Comparison of ENCODE assay signal across 1 cellular context in the genomic region with DNA sequence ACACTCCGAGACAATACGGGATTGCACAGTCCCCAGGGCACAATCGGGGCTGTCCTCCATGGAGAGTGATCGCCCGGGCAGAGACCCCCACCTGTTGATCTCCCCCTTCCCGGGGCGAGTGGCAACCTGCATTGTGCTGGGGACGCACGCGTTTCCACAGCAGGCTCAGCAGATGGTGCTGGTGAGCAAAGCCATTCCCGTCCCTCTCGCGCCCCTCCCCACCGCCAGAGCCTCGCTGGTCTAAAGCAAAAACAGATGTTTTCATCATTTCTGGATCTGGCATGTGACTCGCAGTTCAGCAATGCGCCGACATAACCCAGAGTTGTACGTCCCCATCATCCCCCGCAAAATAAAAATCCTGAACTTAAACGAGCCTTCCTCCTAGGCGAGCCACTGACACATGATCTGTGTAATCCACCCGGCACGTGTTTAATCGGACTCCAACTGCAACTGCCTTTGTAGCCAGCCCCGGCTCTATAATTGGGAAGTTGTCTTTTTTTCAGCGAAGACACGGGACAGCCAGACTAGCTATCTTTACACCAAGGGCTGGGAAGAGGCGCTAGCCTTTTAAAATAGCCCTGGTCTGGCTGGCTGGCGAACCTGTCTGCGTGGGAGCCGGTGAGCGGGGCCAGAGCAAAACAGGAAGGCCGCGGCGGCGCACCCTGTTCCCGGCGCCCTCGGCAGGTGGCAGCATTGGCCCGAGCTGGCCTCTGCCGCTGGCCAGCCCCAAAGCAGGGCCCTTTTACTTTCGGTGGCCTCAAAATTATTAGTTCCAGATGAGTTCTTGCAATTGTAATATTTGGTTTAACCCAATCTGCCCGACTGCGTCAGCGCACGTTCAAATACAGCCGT.
TF ChIP-seq lines count a peak whose summit lies in the region.

No MANE protein-coding gene starts in this region.

TF ChIP-seq in HepG2, 621 proteins besides CTCF, POLR2A, EP300 and RAD21 (continued from another document and continues in another):
- TF ChIP-seq ATF6 (CRISPR knock-in tag; conservative IDR thresholded peaks at IDR 0.05): no peak
- TF ChIP-seq EED (CRISPR knock-in tag; IDR thresholded peaks at IDR 0.05): peak; percentile 70; the same call in 1 of the 2 replicates
- TF ChIP-seq ZNF572 (CRISPR knock-in tag; IDR thresholded peaks at IDR 0.05): no peak
- no peak for TF ChIP-seq GTF3A (CRISPR knock-in tag; conservative IDR thresholded peaks at IDR 0.05)
- TF ChIP-seq GATA4 (IDR thresholded peaks at IDR 0.05; ENCODE audit: borderline replicate concordance, low read depth): no peak
- no peak for TF ChIP-seq ZNF629 (CRISPR knock-in tag; conservative IDR thresholded peaks at IDR 0.05)
- 0 out of 2 replicates have a peak, but pooled peaks have one; percentile 23 for TF ChIP-seq ZNF777 (CRISPR knock-in tag; IDR thresholded peaks at IDR 0.05)
- TF ChIP-seq ZFP36L2 (CRISPR knock-in tag; IDR thresholded peaks at IDR 0.05): no peak
- TF ChIP-seq ZNF547 (CRISPR knock-in tag; IDR thresholded peaks at IDR 0.05): no peak
- no peak; the same call in 1 of the 2 replicates for TF ChIP-seq ZNF558 (CRISPR knock-in tag; IDR thresholded peaks at IDR 0.05; ENCODE audit: borderline replicate concordance)
- TF ChIP-seq ZNF142 (CRISPR knock-in tag; IDR thresholded peaks at IDR 0.05): no peak
- no peak for TF ChIP-seq DNMT3B (CRISPR knock-in tag; conservative IDR thresholded peaks at IDR 0.05)
- TF ChIP-seq, protein P1, sequence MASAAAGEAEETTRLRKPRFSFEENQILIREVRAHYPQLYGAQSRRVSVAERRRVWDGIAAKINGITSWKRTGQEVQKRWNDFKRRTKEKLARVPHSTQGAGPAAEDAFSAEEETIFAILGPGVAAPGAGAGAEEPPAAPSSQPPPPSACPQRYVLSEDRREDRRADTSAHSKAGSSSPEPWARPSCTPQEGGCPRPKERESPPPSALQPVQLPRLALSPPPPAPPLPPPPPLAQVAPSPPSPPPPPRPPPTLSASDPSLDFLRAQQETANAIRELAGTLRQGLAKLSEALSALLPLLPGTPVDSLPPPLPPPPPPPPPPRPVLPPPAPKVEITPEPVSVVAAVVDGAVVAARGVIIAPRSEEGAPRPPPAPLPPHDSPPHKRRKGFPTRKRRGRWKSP (CRISPR knock-in tag; IDR thresholded peaks at IDR 0.05): no peak
- TF ChIP-seq PCBP2 (optimal IDR thresholded peaks at IDR 0.05; ENCODE audit: low read depth, low read length, poor library complexity, severe bottlenecking): no peak
- no peak for TF ChIP-seq ZBTB10 (CRISPR knock-in tag; IDR thresholded peaks at IDR 0.05; ENCODE audit: borderline replicate concordance)
- TF ChIP-seq ZMYM2 (CRISPR knock-in tag; IDR thresholded peaks at IDR 0.05): no peak
- no peak for TF ChIP-seq ZNF607 (CRISPR knock-in tag; IDR thresholded peaks at IDR 0.05; ENCODE audit: borderline replicate concordance)
- no peak for TF ChIP-seq PAWR (CRISPR knock-in tag; IDR thresholded peaks at IDR 0.05; ENCODE audit: borderline replicate concordance)
- peak; percentile 60 for TF ChIP-seq ZFY (CRISPR knock-in tag; IDR thresholded peaks at IDR 0.05)
- TF ChIP-seq GLI4 (CRISPR knock-in tag; IDR thresholded peaks at IDR 0.05; ENCODE audit: borderline replicate concordance): no peak
- TF ChIP-seq ZNF317 (CRISPR knock-in tag; IDR thresholded peaks at IDR 0.05): peak; percentile 77
- TF ChIP-seq, protein P2, sequence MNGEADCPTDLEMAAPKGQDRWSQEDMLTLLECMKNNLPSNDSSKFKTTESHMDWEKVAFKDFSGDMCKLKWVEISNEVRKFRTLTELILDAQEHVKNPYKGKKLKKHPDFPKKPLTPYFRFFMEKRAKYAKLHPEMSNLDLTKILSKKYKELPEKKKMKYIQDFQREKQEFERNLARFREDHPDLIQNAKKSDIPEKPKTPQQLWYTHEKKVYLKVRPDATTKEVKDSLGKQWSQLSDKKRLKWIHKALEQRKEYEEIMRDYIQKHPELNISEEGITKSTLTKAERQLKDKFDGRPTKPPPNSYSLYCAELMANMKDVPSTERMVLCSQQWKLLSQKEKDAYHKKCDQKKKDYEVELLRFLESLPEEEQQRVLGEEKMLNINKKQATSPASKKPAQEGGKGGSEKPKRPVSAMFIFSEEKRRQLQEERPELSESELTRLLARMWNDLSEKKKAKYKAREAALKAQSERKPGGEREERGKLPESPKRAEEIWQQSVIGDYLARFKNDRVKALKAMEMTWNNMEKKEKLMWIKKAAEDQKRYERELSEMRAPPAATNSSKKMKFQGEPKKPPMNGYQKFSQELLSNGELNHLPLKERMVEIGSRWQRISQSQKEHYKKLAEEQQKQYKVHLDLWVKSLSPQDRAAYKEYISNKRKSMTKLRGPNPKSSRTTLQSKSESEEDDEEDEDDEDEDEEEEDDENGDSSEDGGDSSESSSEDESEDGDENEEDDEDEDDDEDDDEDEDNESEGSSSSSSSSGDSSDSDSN (CRISPR knock-in tag; IDR thresholded peaks at IDR 0.05): no peak
- no peak for TF ChIP-seq RBM22 (optimal IDR thresholded peaks at IDR 0.05; ENCODE audit: low read length)
- no peak for TF ChIP-seq TBP (CRISPR knock-in tag; IDR thresholded peaks at IDR 0.05)
- 0 out of 2 replicates have a peak, but pooled peaks have one; percentile 17 for TF ChIP-seq ZNF891 (CRISPR knock-in tag; IDR thresholded peaks at IDR 0.05)
- no peak for TF ChIP-seq BRCA1 (CRISPR knock-in tag; IDR thresholded peaks at IDR 0.05)
- TF ChIP-seq KAT7 (CRISPR knock-in tag; IDR thresholded peaks at IDR 0.05; ENCODE audit: borderline replicate concordance): no peak
- TF ChIP-seq ZNF709 (CRISPR knock-in tag; IDR thresholded peaks at IDR 0.05): peak; percentile 42
- TF ChIP-seq, protein P3, sequence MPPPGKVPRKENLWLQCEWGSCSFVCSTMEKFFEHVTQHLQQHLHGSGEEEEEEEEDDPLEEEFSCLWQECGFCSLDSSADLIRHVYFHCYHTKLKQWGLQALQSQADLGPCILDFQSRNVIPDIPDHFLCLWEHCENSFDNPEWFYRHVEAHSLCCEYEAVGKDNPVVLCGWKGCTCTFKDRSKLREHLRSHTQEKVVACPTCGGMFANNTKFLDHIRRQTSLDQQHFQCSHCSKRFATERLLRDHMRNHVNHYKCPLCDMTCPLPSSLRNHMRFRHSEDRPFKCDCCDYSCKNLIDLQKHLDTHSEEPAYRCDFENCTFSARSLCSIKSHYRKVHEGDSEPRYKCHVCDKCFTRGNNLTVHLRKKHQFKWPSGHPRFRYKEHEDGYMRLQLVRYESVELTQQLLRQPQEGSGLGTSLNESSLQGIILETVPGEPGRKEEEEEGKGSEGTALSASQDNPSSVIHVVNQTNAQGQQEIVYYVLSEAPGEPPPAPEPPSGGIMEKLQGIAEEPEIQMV (CRISPR knock-in tag; IDR thresholded peaks at IDR 0.05; ENCODE audit: low read depth): peak; percentile 55; the same call in 1 of the 2 replicates
- TF ChIP-seq NFIB (CRISPR knock-in tag; IDR thresholded peaks at IDR 0.05; ENCODE audit: borderline replicate concordance): no peak
- peak; percentile 59; the same call in 1 of the 2 replicates for TF ChIP-seq RNF2 (conservative IDR thresholded peaks at IDR 0.05; ENCODE audit: low read depth)
- TF ChIP-seq, protein P4, sequence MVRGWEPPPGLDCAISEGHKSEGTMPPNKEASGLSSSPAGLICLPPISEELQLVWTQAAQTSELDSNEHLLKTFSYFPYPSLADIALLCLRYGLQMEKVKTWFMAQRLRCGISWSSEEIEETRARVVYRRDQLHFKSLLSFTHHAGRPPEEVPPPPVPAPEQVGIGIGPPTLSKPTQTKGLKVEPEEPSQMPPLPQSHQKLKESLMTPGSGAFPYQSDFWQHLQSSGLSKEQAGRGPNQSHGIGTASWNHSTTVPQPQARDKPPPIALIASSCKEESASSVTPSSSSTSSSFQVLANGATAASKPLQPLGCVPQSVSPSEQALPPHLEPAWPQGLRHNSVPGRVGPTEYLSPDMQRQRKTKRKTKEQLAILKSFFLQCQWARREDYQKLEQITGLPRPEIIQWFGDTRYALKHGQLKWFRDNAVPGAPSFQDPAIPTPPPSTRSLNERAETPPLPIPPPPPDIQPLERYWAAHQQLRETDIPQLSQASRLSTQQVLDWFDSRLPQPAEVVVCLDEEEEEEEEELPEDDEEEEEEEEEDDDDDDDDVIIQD (CRISPR knock-in tag; IDR thresholded peaks at IDR 0.05; ENCODE audit: low read depth): 0 out of 2 replicates have a peak, but pooled peaks have one; percentile 10
- TF ChIP-seq AGO2 (optimal IDR thresholded peaks at IDR 0.05; ENCODE audit: low read depth, low read length): no peak
- peak; percentile 41; the same call in 1 of the 2 replicates for TF ChIP-seq SMYD3 (CRISPR knock-in tag; IDR thresholded peaks at IDR 0.05)
- TF ChIP-seq POLR2G (IDR thresholded peaks at IDR 0.05; ENCODE audit: low read depth, low read length): 0 out of 2 replicates have a peak, but pooled peaks have one; percentile 34
- TF ChIP-seq, protein P5, sequence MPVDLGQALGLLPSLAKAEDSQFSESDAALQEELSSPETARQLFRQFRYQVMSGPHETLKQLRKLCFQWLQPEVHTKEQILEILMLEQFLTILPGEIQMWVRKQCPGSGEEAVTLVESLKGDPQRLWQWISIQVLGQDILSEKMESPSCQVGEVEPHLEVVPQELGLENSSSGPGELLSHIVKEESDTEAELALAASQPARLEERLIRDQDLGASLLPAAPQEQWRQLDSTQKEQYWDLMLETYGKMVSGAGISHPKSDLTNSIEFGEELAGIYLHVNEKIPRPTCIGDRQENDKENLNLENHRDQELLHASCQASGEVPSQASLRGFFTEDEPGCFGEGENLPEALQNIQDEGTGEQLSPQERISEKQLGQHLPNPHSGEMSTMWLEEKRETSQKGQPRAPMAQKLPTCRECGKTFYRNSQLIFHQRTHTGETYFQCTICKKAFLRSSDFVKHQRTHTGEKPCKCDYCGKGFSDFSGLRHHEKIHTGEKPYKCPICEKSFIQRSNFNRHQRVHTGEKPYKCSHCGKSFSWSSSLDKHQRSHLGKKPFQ (CRISPR knock-in tag; IDR thresholded peaks at IDR 0.05; ENCODE audit: insufficient replicate concordance): no peak
